18 cellular contexts compared by ENCODE assay signal in the genomic region with DNA sequence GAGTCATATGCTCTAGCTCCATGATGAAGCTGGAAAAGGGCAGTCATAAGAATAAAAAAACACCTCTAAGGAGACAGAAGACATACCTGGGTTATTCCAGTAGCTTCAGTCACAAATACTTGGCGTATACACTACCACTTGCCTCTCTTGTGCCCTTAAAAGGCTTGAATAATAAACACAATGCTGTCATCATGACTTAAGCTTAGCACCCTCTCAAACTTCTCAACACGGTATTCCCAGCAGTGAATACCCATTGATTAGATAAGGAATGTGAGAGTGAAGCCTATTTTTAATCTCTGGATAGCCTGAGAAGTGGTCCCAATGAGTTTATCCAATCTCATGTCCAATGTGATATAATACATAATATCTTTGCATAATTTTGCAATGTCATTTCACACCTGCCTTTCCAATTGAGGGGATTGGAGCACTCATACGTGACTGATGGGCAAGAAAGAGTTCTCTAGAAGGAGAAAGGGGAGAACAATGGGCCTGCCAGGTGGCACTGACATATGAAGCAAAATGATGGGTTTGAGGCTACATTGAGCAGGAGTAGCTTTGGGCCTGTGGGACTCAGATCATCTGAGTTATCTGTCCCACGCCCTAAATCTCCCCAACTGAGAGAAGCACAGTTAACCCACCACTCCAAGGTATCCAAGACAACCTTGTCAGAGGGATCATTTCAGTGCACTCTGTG.
DNase-seq lines count a peak whose midpoint lies in the region; ATAC-seq and TF ChIP-seq lines count a peak whose summit lies in the region.
"Had no signal": no experiment of that assay in that cellular context is flagged by ENCODE, and none has a peak within 500 bp of the region (broad histone marks: within the 10 kb centered on the region; RNA-seq: fewer than 3 reads in every experiment).

No MANE protein-coding gene starts in this region.

- H3K9me3 Mint-ChIP-seq in natural killer cell = peaks cover under 1 to 2% of the 10 kb centered on the region in 2 donors

- H3K9ac ChIP-seq in BLaER1 treated with 17β-estradiol and CSF1 and Interleukin-3, amounts not matched to agents 10 nM and 100 nM = no peak overlapping the region
- H3K9ac ChIP-seq in mesendoderm (ENCODE audit: low read length) = no peak overlapping the region

- H2BK5ac ChIP-seq in mesendoderm (ENCODE audit: low read length) = no peak overlapping the region

- WGBS in mesendoderm (ENCODE audit: extremely low coverage, insufficient coverage, low lambda C conversion rate) = no CpG with 5 or more reads among the region's 4 CpGs

- H3K27me3 ChIP-seq in A673 (replicated peaks; ENCODE audit: insufficient read depth, low read depth, low read length, poor library complexity) (no peaks in the 10 kb centered on the region), mesendoderm (ENCODE audit: insufficient read depth, low read length, poor library complexity) (no peaks in the 10 kb centered on the region)
- no peaks in the 10 kb centered on the region for H3K27me3 ChIP-seq in BLaER1 treated with 17β-estradiol and CSF1 and Interleukin-3, amounts not matched to agents 10 nM and 100 nM
- H3K27me3 ChIP-seq: BE2C had no signal

- H4K8ac ChIP-seq in mesendoderm (ENCODE audit: low read depth, low read length) = no peak overlapping the region

- no peaks in the 10 kb centered on the region for H3K36me3 Mint-ChIP-seq in natural killer cell
- H3K36me3 Mint-ChIP-seq: CD14-positive monocyte; CD4-positive, alpha-beta memory T cell had no signal

- DNase-seq in A673 (ENCODE audit: low spot score) (no peak), left cardiac atrium (no peak), mesendoderm (peak; percentile 71), natural killer cell (no peak), RWPE1 (ENCODE audit: low spot score) (no peak)
- DNase-seq: ACHN; BE2C; CD4-positive, alpha-beta memory T cell; DMS153; DMS79 treated with DMSO at 0.1 percent for 48 hours; GF-D8; GOT3; H7; HFFc6; IMR-90 had no signal

- H4K20me1 ChIP-seq in BLaER1 treated with 17β-estradiol and CSF1 and Interleukin-3, amounts not matched to agents 10 nM and 100 nM = no peaks in the 10 kb centered on the region

- POLR2A ChIA-PET in A673 (lab: Charles Lee; ENCODE audit: low non-redundant PET) (no interaction called here), RWPE1 (lab: Yijun Ruan, JAX; ENCODE audit: low non-redundant PET) (interaction anchor here (0.6 kb wide), 1 partner anchor 212 kb away, joined by 3 read pairs; no protein-coding TSS in a partner anchor)

- H2BK15ac ChIP-seq in mesendoderm (replicated peaks; ENCODE audit: low read depth) = no peak overlapping the region

- no peak overlapping the region for H3K23ac ChIP-seq in mesendoderm (ENCODE audit: low read length)

- H3K36me3 ChIP-seq in A673 (ENCODE audit: insufficient read depth, low read length, poor library complexity, severe bottlenecking) = no peaks in the 10 kb centered on the region
- H3K36me3 ChIP-seq in BLaER1 treated with 17β-estradiol and CSF1 and Interleukin-3, amounts not matched to agents 10 nM and 100 nM = no peaks in the 10 kb centered on the region
- no peaks in the 10 kb centered on the region for H3K36me3 ChIP-seq in mesendoderm (ENCODE audit: control insufficient read depth, insufficient read depth, low read length)
- H3K36me3 ChIP-seq: BE2C had no signal

- H3K4me1 Mint-ChIP-seq in natural killer cell = peaks cover 0 to 1% of the 10 kb centered on the region in 2 donors
- H3K4me1 Mint-ChIP-seq: CD14-positive monocyte; CD4-positive, alpha-beta memory T cell had no signal

- ATAC-seq in left cardiac atrium = peak; percentile 91 to 94
- ATAC-seq in natural killer cell = no peak
- ATAC-seq: HCT116 had no signal

- H4K5ac ChIP-seq in mesendoderm (ENCODE audit: low read length) = no peak overlapping the region

- H3K4me2 ChIP-seq in BLaER1 treated with 17β-estradiol and CSF1 and Interleukin-3, amounts not matched to agents 10 nM and 100 nM = peak overlapping the region in 7 of 11 experiments; percentile 5 to 70 (median 42); a peak in 8 of 22 replicates
- H3K4me2 ChIP-seq in mesendoderm (ENCODE audit: low read length) = no peak overlapping the region

- no peak overlapping the region for H3K27ac Mint-ChIP-seq in natural killer cell
- H3K27ac Mint-ChIP-seq: CD14-positive monocyte; CD4-positive, alpha-beta memory T cell; HFFc6 had no signal

- no TSS peak for BruUV-seq in A673 (replicated peaks; lab: Mats Ljungman, UMichigan)

- H3K9me3 ChIP-seq in A673 (ENCODE audit: low read depth, low read length, poor library complexity, severe bottlenecking) = no peaks in the 10 kb centered on the region
- H3K9me3 ChIP-seq in BLaER1 treated with 17β-estradiol and CSF1 and Interleukin-3, amounts not matched to agents 10 nM and 100 nM (replicated peaks in 1 of 11) = peaks cover 0 to 14% (median 3%) of the 10 kb centered on the region in 11 experiments; a peak in 6 of 22 replicates
- H3K9me3 ChIP-seq: BE2C had no signal

- H3K27me3 Mint-ChIP-seq in natural killer cell (ENCODE audit: low read depth in 2 of 2) = peaks cover 0 to 2% of the 10 kb centered on the region in 2 donors
- H3K27me3 Mint-ChIP-seq: CD4-positive, alpha-beta memory T cell had no signal

- no peak overlapping the region for H3K56ac ChIP-seq in mesendoderm (ENCODE audit: low read length)

- no peaks in the 10 kb centered on the region for H3K79me2 ChIP-seq in mesendoderm (ENCODE audit: control insufficient read depth, insufficient read depth, low read length)

- TF ChIP-seq CTCF in A673 (conservative IDR thresholded peaks at IDR 0.05; ENCODE audit: low read depth, low read length) = no peak
- TF ChIP-seq CTCF in natural killer cell (IDR thresholded peaks at IDR 0.05) = no peak
- no peak for TF ChIP-seq CTCF in RWPE1 (conservative IDR thresholded peaks at IDR 0.05; ENCODE audit: low read depth)

- intact Hi-C loops in A673 (cut with micrococcal nuclease; ENCODE audit: unreplicated experiment) = no loop called here
- intact Hi-C loops in left cardiac atrium (cut with DNase I) = no loop called here
- intact Hi-C loops in natural killer cell (cut with micrococcal nuclease) = no loop called here

- no peak overlapping the region for H2AK5ac ChIP-seq in mesendoderm (ENCODE audit: low read length)

- H3K79me1 ChIP-seq in mesendoderm (ENCODE audit: low read length) = no peaks in the 10 kb centered on the region

- peak overlapping the region; percentile 16 for H3K4ac ChIP-seq in mesendoderm (ENCODE audit: low read depth, low read length)

- peak overlapping the region; percentile 82 for H3K18ac ChIP-seq in mesendoderm (ENCODE audit: low read length)

- H2BK120ac ChIP-seq in mesendoderm (ENCODE audit: low read depth, low read length) = no peak overlapping the region

- H3K4me1 ChIP-seq in A673 (ENCODE audit: insufficient read depth, low read length, poor library complexity, severe bottlenecking) (peaks cover 53% of the 10 kb centered on the region), mesendoderm (ENCODE audit: control insufficient read depth, low read depth, low read length) (peaks cover 24% of the 10 kb centered on the region)
- H3K4me1 ChIP-seq in BLaER1 treated with 17β-estradiol and CSF1 and Interleukin-3, amounts not matched to agents 10 nM and 100 nM = peaks cover 6 to 62% (median 33%) of the 10 kb centered on the region in 10 experiments
- H3K4me1 ChIP-seq: BE2C had no signal

- no peak overlapping the region for H3K4me3 Mint-ChIP-seq in natural killer cell
- H3K4me3 Mint-ChIP-seq: CD14-positive monocyte; CD4-positive, alpha-beta memory T cell; HFFc6 had no signal

- H3K4me3 ChIP-seq in A673 (ENCODE audit: low read depth, low read length, poor library complexity, severe bottlenecking) (no peak overlapping the region), mesendoderm (ENCODE audit: low read length) (no peak overlapping the region)
- no peak overlapping the region for H3K4me3 ChIP-seq in BLaER1 treated with 17β-estradiol and CSF1 and Interleukin-3, amounts not matched to agents 10 nM and 100 nM

- H3K27ac ChIP-seq in A673 (ENCODE audit: low read depth, low read length, poor library complexity, severe bottlenecking) = peak overlapping the region; percentile 86
- H3K27ac ChIP-seq in BLaER1 treated with 17β-estradiol and CSF1 and Interleukin-3, amounts not matched to agents 10 nM and 100 nM = 0 out of 22 replicates have a peak overlapping the region, but pooled peaks of 1 of the 11 experiments have one; percentile 22
- no peak overlapping the region for H3K27ac ChIP-seq in mesendoderm (ENCODE audit: low read depth, low read length)
- no peak overlapping the region for H3K27ac ChIP-seq in RWPE1

- CTCF ChIA-PET in A673 (lab: Charles Lee) (no interaction called here), RWPE1 (lab: Yijun Ruan, JAX) (no interaction called here)

Comparison
In these comparisons a context has a peak if more than half of its experiments do, and no peak if none do; other contexts are left out.
1. ATAC-seq: peak in left cardiac atrium (2 of 2); none in natural killer cell (0 of 3).